In the genomic region with DNA sequence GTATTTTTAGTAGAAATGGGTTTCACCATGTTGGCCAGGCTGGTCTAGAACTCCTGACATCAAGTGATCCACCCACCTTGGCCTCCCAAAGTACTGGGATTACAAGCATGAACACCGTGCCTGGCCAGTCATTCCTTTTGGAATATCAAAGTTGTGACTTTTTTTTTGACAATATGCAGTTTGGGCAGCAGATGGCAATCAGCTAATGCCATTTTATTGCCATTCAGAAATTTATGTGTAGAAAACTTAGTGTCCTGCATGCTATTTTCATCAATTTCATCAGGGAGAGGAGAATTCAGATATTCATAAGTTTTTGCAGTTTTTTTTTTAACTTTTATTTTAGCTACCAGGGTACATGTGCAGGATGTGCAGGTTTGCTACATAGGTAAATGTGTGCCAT, we compare ENCODE assay signal across 9 cellular contexts. TPM values are rescaled to one million over a fixed set of nuclear protein-coding genes. Genes with fewer than 3 reads are reported as not detected.
"Had no signal": no experiment of that assay in that cellular context is flagged by ENCODE, and none has a peak within 500 bp of the region (broad histone marks: within the 10 kb centered on the region; RNA-seq: fewer than 3 reads in every experiment).

No MANE protein-coding gene starts in this region.

RNA-seq across cellular contexts. Expression of a gene that starts 28.5 kb away (rescaled TPM):
- total RNA-seq: frontal cortex, left ventricle myocardium inferior, mucosa of gallbladder, prostate gland, right atrium auricular region, sciatic nerve, transverse colon had no signal
- polyA plus RNA-seq: naive thymus-derived CD4-positive, alpha-beta T cell; smooth muscle cell had no signal

RNA-seq across cellular contexts. Expression of a gene that starts 31.6 kb away (rescaled TPM):
- polyA plus RNA-seq: naive thymus-derived CD4-positive, alpha-beta T cell had no signal
